In genomic region chr11:27020736-27021135, GRCh38 we compare ENCODE assay signal across 18 cellular contexts. TPM values are rescaled to one million over a fixed set of nuclear protein-coding genes. Genes with fewer than 3 reads are reported as not detected.
DNase-seq lines count a peak whose midpoint lies in the region; ATAC-seq and TF ChIP-seq lines count a peak whose summit lies in the region.
"Had no signal": no experiment of that assay in that cellular context is flagged by ENCODE, and none has a peak within 500 bp of the region (broad histone marks: within the 10 kb centered on the region; RNA-seq: fewer than 3 reads in every experiment).

No MANE protein-coding gene starts in this region.

- no peak for ATAC-seq in stimulated activated memory B cell treated with anti-CD40 and anti-IgM and Interleukin-4, amounts not matched to agents 10 μg/mL and 1 μg/mL and 100 μg/mL, for 72 hours
- no peak for ATAC-seq in GM19035 (IDR thresholded peaks at IDR 0.05; ENCODE audit: unreplicated experiment)
- ATAC-seq: K562, SK-N-SH treated with all-trans-retinoic acid at 6 μM for 48 hours had no signal

- TF ChIP-seq CTCF in HEK293 (tag by site-specific recombination; IDR thresholded peaks at IDR 0.05) (no peak), hepatocyte (IDR thresholded peaks at IDR 0.05; ENCODE audit: poor library complexity) (no peak)

- WGBS in hepatocyte (ENCODE audit: low lambda C conversion rate, missing lambda C conversion rate) = 74% methylated on average over 2 of the region's 2 CpGs

- H3K27me3 ChIP-seq in hepatocyte = no peaks in the 10 kb centered on the region
- H3K27me3 ChIP-seq: Peyer's patch had no signal

- no peaks in the 10 kb centered on the region for H3K27me3 Mint-ChIP-seq in stimulated activated memory B cell treated with anti-CD40 and anti-IgM and Interleukin-4, amounts not matched to agents 10 μg/mL and 1 μg/mL and 100 μg/mL, for 72 hours

- H3K9me3 ChIP-seq in HEK293 (ENCODE audit: control insufficient read depth, insufficient read depth, low read depth, low read length) (no peaks in the 10 kb centered on the region), hepatocyte (ENCODE audit: low read depth) (no peaks in the 10 kb centered on the region)
- H3K9me3 ChIP-seq: Peyer's patch had no signal

- no peaks in the 10 kb centered on the region for H3K4me1 Mint-ChIP-seq in stimulated activated memory B cell treated with anti-CD40 and anti-IgM and Interleukin-4, amounts not matched to agents 10 μg/mL and 1 μg/mL and 100 μg/mL, for 72 hours
- H3K4me1 Mint-ChIP-seq: CD14-positive monocyte had no signal

- H3K4me3 ChIP-seq in HEK293 (ENCODE audit: low read depth, low read length) (no peak overlapping the region), hepatocyte (no peak overlapping the region)
- H3K4me3 ChIP-seq: K562, Peyer's patch had no signal

- peak in 2 of 3 experiments; percentile 54 to 89 for DNase-seq in NCI-H1417 (lab: John Stamatoyannopoulos, UW)
- DNase-seq in NCI-H1417 treated with DMSO at 0.1 percent for 48 hours (lab: John Stamatoyannopoulos, UW) = no peak
- DNase-seq in NCI-H510A (lab: John Stamatoyannopoulos, UW) = peak; percentile 46
- peak; percentile 42 for DNase-seq in hepatocyte (ENCODE audit: low spot score)
- DNase-seq in middle frontal gyrus (ENCODE audit: extremely low spot score, low spot score) = no peak
- DNase-seq: HFFc6, NCI-H1092, NCI-H2081, Peyer's patch, SHP77 had no signal

- peaks cover 6% of the 10 kb centered on the region for H3K4me1 ChIP-seq in HEK293 (ENCODE audit: control insufficient read depth, insufficient read depth, low read length)
- peaks cover 5% of the 10 kb centered on the region for H3K4me1 ChIP-seq in hepatocyte (ENCODE audit: insufficient read depth)
- H3K4me1 ChIP-seq: Peyer's patch had no signal

- no peaks in the 10 kb centered on the region for H4K20me1 ChIP-seq in hepatocyte (ENCODE audit: insufficient read depth, poor library complexity, severe bottlenecking)

- H3K36me3 Mint-ChIP-seq in stimulated activated memory B cell treated with anti-CD40 and anti-IgM and Interleukin-4, amounts not matched to agents 10 μg/mL and 1 μg/mL and 100 μg/mL, for 72 hours = no peaks in the 10 kb centered on the region
- H3K36me3 Mint-ChIP-seq: CD14-positive monocyte had no signal

- H3K79me2 ChIP-seq in hepatocyte = no peaks in the 10 kb centered on the region

- POLR2A ChIA-PET in HEK293 (lab: Yijun Ruan, JAX) = no interaction called here

- H3K27ac Mint-ChIP-seq in stimulated activated memory B cell treated with anti-CD40 and anti-IgM and Interleukin-4, amounts not matched to agents 10 μg/mL and 1 μg/mL and 100 μg/mL, for 72 hours = no peak overlapping the region
- H3K27ac Mint-ChIP-seq: CD14-positive monocyte, HFFc6 had no signal

- H2AFZ ChIP-seq in hepatocyte = no peak overlapping the region

- no peak overlapping the region for H3K4me3 Mint-ChIP-seq in stimulated activated memory B cell treated with anti-CD40 and anti-IgM and Interleukin-4, amounts not matched to agents 10 μg/mL and 1 μg/mL and 100 μg/mL, for 72 hours
- H3K4me3 Mint-ChIP-seq: CD14-positive monocyte, HFFc6 had no signal

- H3K9me2 ChIP-seq in hepatocyte (replicated peaks; ENCODE audit: insufficient read depth) = no peaks in the 10 kb centered on the region

- no peaks in the 10 kb centered on the region for H3K36me3 ChIP-seq in HEK293 (ENCODE audit: control insufficient read depth in 2 of 2, insufficient read depth in 1 of 2, low read length in 2 of 2)
- no peaks in the 10 kb centered on the region for H3K36me3 ChIP-seq in hepatocyte (replicated peaks; ENCODE audit: insufficient read depth, low read depth)
- H3K36me3 ChIP-seq: Peyer's patch had no signal

- peaks cover 3% of the 10 kb centered on the region for H3K9me3 Mint-ChIP-seq in stimulated activated memory B cell treated with anti-CD40 and anti-IgM and Interleukin-4, amounts not matched to agents 10 μg/mL and 1 μg/mL and 100 μg/mL, for 72 hours
- H3K9me3 Mint-ChIP-seq: HFFc6 had no signal

- CTCF ChIA-PET in HEK293 (lab: Yijun Ruan, JAX) = no interaction called here

- no peak overlapping the region for H3K4me2 ChIP-seq in hepatocyte

- H3K27ac ChIP-seq in HEK293 (ENCODE audit: extremely low read depth, low read depth, low read length) = no peak overlapping the region
- no peak overlapping the region for H3K27ac ChIP-seq in hepatocyte
- H3K27ac ChIP-seq: Peyer's patch had no signal

TF ChIP-seq in HEK293, 187 proteins besides CTCF, POLR2A, EP300 and RAD21:
- TF ChIP-seq ZNF518A (tag by site-specific recombination; conservative IDR thresholded peaks at IDR 0.05; ENCODE audit: low read depth) = no peak
- no peak for TF ChIP-seq REPIN1 (tag by site-specific recombination; IDR thresholded peaks at IDR 0.05; ENCODE audit: low read depth)
- peak; percentile 38; the same call in 1 of the 2 replicates for TF ChIP-seq FEZF1 (tag by site-specific recombination; IDR thresholded peaks at IDR 0.05)
TF ChIP-seq in HEK293: peak in this region for 1.

RNA-seq across cellular contexts. Expression of gene BBOX1, which starts 19.9 kb away (rescaled TPM):
- total RNA-seq in hepatocyte = 0.88 and 1.6 TPM in 2 replicates
- polyA plus RNA-seq in hepatocyte = 0.56 and 0.64 TPM in 2 replicates
- total RNA-seq: H1; HFFc6; K562; Peyer's patch; T-helper 1 cell treated with Interleukin-12 subunit alpha and Interleukin-12 subunit beta and Interleukin-4 antibody, amounts not matched to agents 30 ng/mL and 1 ng/mL, for 36 hours had no signal
- polyA plus RNA-seq: CD14-positive monocyte, H1, K562 had no signal

RNA-seq across cellular contexts. Expression of gene FIBIN, which starts 26.8 kb away (rescaled TPM):
- 29.9 and 36.7 TPM in 2 replicates for total RNA-seq in hepatocyte
- 25.2 and 36.5 TPM in 2 replicates for polyA plus RNA-seq in hepatocyte
- total RNA-seq: K562; T-helper 1 cell treated with Interleukin-12 subunit alpha and Interleukin-12 subunit beta and Interleukin-4 antibody, amounts not matched to agents 30 ng/mL and 1 ng/mL, for 36 hours had no signal
- polyA plus RNA-seq: CD14-positive monocyte, K562 had no signal

Comparison
In these comparisons a context has a peak if more than half of its experiments do, and no peak if none do; other contexts are left out.
1. DNase-seq: peak in NCI-H1417 (2 of 3), NCI-H510A (single experiment) and hepatocyte (single experiment); none in NCI-H1417 treated with DMSO at 0.1 percent for 48 hours (single experiment) and middle frontal gyrus (single experiment).